Comparison of ENCODE assay signal across 1 cellular context in genomic region chr11:35404397-35404775, GRCh38.
TF ChIP-seq lines count a peak whose summit lies in the region.

No MANE protein-coding gene starts in this region.

TF ChIP-seq in HepG2, 621 proteins besides CTCF, POLR2A, EP300 and RAD21 (continued from another document):
- TF ChIP-seq ARID5B (CRISPR knock-in tag; IDR thresholded peaks at IDR 0.05) (0 out of 2 replicates have a peak, but pooled peaks have one; percentile 13), ATM (IDR thresholded peaks at IDR 0.05; ENCODE audit: borderline replicate concordance) (no peak), STAG1 (CRISPR knock-in tag; IDR thresholded peaks at IDR 0.05) (peak; percentile 62), ARID4A (CRISPR knock-in tag; IDR thresholded peaks at IDR 0.05; ENCODE audit: borderline replicate concordance) (peak; percentile 28; the same call in 1 of the 2 replicates), GABPB1 (CRISPR knock-in tag; IDR thresholded peaks at IDR 0.05) (no peak), ZFX (CRISPR knock-in tag; IDR thresholded peaks at IDR 0.05; ENCODE audit: low read depth) (0 out of 2 replicates have a peak, but pooled peaks have one; percentile 30), BHLHE40 (IDR thresholded peaks at IDR 0.05; ENCODE audit: low read length) (peak; percentile 44; the same call in 1 of the 2 replicates), ZNF816 (CRISPR knock-in tag; IDR thresholded peaks at IDR 0.05; ENCODE audit: borderline replicate concordance) (no peak), ZMYM4 (CRISPR knock-in tag; IDR thresholded peaks at IDR 0.05) (peak; percentile 71), ZFP36L1 (CRISPR knock-in tag; IDR thresholded peaks at IDR 0.05) (0 out of 2 replicates have a peak, but pooled peaks have one; percentile 41), SALL1 (CRISPR knock-in tag; IDR thresholded peaks at IDR 0.05) (peak; percentile 42), PRPF4 (IDR thresholded peaks at IDR 0.05; ENCODE audit: low read depth, low read length, poor library complexity, severe bottlenecking) (no peak), ZBTB8A (CRISPR knock-in tag; IDR thresholded peaks at IDR 0.05; ENCODE audit: borderline replicate concordance, low read depth) (no peak), TMF1 (CRISPR knock-in tag; IDR thresholded peaks at IDR 0.05; ENCODE audit: low read depth) (no peak), ESRRA (CRISPR knock-in tag; IDR thresholded peaks at IDR 0.05; ENCODE audit: low read depth) (no peak), ETV5 (CRISPR knock-in tag; IDR thresholded peaks at IDR 0.05; ENCODE audit: borderline replicate concordance) (no peak), SUZ12 (IDR thresholded peaks at IDR 0.05; ENCODE audit: low read depth, low read length) (no peak)
- TF ChIP-seq, protein P1, sequence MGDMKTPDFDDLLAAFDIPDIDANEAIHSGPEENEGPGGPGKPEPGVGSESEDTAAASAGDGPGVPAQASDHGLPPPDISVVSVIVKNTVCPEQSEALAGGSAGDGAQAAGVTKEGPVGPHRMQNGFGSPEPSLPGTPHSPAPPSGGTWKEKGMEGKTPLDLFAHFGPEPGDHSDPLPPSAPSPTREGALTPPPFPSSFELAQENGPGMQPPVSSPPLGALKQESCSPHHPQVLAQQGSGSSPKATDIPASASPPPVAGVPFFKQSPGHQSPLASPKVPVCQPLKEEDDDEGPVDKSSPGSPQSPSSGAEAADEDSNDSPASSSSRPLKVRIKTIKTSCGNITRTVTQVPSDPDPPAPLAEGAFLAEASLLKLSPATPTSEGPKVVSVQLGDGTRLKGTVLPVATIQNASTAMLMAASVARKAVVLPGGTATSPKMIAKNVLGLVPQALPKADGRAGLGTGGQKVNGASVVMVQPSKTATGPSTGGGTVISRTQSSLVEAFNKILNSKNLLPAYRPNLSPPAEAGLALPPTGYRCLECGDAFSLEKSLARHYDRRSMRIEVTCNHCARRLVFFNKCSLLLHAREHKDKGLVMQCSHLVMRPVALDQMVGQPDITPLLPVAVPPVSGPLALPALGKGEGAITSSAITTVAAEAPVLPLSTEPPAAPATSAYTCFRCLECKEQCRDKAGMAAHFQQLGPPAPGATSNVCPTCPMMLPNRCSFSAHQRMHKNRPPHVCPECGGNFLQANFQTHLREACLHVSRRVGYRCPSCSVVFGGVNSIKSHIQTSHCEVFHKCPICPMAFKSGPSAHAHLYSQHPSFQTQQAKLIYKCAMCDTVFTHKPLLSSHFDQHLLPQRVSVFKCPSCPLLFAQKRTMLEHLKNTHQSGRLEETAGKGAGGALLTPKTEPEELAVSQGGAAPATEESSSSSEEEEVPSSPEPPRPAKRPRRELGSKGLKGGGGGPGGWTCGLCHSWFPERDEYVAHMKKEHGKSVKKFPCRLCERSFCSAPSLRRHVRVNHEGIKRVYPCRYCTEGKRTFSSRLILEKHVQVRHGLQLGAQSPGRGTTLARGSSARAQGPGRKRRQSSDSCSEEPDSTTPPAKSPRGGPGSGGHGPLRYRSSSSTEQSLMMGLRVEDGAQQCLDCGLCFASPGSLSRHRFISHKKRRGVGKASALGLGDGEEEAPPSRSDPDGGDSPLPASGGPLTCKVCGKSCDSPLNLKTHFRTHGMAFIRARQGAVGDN (CRISPR knock-in tag; IDR thresholded peaks at IDR 0.05), result peak; percentile 34
- TF ChIP-seq, protein P2, sequence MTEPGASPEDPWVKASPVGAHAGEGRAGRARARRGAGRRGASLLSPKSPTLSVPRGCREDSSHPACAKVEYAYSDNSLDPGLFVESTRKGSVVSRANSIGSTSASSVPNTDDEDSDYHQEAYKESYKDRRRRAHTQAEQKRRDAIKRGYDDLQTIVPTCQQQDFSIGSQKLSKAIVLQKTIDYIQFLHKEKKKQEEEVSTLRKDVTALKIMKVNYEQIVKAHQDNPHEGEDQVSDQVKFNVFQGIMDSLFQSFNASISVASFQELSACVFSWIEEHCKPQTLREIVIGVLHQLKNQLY (CRISPR knock-in tag; IDR thresholded peaks at IDR 0.05), result peak; percentile 44; the same call in 1 of the 2 replicates
- TF ChIP-seq, protein P3, sequence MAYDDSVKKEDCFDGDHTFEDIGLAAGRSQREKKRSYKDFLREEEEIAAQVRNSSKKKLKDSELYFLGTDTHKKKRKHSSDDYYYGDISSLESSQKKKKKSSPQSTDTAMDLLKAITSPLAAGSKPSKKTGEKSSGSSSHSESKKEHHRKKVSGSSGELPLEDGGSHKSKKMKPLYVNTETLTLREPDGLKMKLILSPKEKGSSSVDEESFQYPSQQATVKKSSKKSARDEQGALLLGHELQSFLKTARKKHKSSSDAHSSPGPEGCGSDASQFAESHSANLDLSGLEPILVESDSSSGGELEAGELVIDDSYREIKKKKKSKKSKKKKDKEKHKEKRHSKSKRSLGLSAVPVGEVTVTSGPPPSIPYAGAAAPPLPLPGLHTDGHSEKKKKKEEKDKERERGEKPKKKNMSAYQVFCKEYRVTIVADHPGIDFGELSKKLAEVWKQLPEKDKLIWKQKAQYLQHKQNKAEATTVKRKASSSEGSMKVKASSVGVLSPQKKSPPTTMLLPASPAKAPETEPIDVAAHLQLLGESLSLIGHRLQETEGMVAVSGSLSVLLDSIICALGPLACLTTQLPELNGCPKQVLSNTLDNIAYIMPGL (CRISPR knock-in tag; IDR thresholded peaks at IDR 0.05; ENCODE audit: borderline replicate concordance in 1 of 2, low read depth in 1 of 2), result peak; percentile 51 to 52; a peak in 3 of 4 replicates
- TF ChIP-seq, protein P4, sequence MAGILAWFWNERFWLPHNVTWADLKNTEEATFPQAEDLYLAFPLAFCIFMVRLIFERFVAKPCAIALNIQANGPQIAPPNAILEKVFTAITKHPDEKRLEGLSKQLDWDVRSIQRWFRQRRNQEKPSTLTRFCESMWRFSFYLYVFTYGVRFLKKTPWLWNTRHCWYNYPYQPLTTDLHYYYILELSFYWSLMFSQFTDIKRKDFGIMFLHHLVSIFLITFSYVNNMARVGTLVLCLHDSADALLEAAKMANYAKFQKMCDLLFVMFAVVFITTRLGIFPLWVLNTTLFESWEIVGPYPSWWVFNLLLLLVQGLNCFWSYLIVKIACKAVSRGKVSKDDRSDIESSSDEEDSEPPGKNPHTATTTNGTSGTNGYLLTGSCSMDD (CRISPR knock-in tag; IDR thresholded peaks at IDR 0.05), result no peak
